Comparison of ENCODE assay signal across 1 cellular context in the genomic region with DNA sequence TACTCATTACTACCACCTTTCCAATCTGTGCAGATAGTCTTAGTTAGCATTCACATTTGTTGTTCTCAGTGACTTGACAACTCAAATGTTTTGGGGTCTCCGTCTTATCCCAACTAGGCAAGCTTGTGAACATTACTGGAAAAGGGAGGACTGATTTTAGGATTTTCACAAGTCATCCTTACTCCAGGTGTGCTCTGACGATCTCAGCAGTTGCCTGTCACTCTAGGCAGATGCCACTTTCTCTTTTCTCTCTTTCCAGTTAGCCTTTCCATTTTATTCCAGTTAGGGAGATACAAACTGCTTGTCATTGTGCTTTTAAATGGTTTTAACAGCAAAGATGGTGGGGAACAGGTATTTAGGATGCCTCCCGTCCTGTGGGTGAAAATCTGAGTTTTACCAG.
A peak's percentile ranks its signal among the peaks of the same experiment; 100 is the strongest.
TF ChIP-seq lines count a peak whose summit lies in the region.

No MANE protein-coding gene starts in this region.

TF ChIP-seq in GM12878, 131 proteins besides CTCF, POLR2A, EP300 and RAD21:
- TF ChIP-seq, protein P1, sequence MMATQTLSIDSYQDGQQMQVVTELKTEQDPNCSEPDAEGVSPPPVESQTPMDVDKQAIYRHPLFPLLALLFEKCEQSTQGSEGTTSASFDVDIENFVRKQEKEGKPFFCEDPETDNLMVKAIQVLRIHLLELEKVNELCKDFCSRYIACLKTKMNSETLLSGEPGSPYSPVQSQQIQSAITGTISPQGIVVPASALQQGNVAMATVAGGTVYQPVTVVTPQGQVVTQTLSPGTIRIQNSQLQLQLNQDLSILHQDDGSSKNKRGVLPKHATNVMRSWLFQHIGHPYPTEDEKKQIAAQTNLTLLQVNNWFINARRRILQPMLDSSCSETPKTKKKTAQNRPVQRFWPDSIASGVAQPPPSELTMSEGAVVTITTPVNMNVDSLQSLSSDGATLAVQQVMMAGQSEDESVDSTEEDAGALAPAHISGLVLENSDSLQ (IDR thresholded peaks at IDR 0.05), result peak; percentile 74
- no peak for TF ChIP-seq DPF2 (IDR thresholded peaks at IDR 0.05)
TF ChIP-seq in GM12878: peak in this region for 1.
